In the genomic region with DNA sequence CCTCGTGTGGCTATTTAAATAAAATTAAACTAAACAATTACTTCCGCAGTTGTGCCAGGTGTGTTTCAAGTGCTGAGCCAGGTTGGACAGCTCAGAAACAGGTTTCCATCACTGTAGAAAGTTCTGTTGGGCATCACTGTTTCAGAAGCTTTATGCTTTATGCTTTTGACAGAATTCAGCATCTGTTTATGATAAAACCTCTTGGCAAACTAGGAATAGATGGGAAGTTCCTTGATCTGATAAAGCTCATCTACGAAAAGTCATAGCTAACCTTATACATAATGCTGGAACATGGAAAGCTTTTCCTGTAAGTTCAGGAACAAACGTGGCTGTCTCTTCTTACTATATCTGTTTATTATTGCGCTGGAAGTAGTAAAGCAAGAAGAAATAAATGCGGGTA, we compare ENCODE assay signal across 26 cellular contexts.
"Had no signal": no experiment of that assay in that cellular context is flagged by ENCODE, and none has a peak within 500 bp of the region (broad histone marks: within the 10 kb centered on the region; RNA-seq: fewer than 3 reads in every experiment).

No MANE protein-coding gene starts in this region.

- H3K4me1 ChIP-seq: ascending aorta, psoas muscle, right atrium auricular region, vagina had no signal

- H3K36me3 Mint-ChIP-seq: activated naive CD4-positive, alpha-beta T cell treated with anti-CD3 and anti-CD28 coated beads, Interleukin-2, amount 50 U/mL, for 24 hours; memory B cell had no signal

- H3K27ac ChIP-seq: ascending aorta, foreskin keratinocyte, neutrophil, ovary, psoas muscle, right atrium auricular region, thoracic aorta, vagina, WERI-Rb-1 had no signal

- ATAC-seq: activated CD8-positive, alpha-beta T cell treated with anti-CD3 and anti-CD28 coated beads, Interleukin-2, amount 10 ng/mL, durations not matched to agents 7 days and 5 days; foreskin keratinocyte; left cardiac atrium; psoas muscle had no signal

- H3K27me3 ChIP-seq: ascending aorta, brain microvascular endothelial cell, foreskin keratinocyte, neutrophil, ovary, right atrium auricular region, vagina had no signal

- H3K27me3 Mint-ChIP-seq: activated CD4-positive, alpha-beta T cell treated with anti-CD3 and anti-CD28 coated beads, Interleukin-2, amount 10 ng/mL, durations not matched to agents 7 days and 5 days; activated naive CD4-positive, alpha-beta T cell treated with anti-CD3 and anti-CD28 coated beads, Interleukin-2, amount 50 U/mL, for 24 hours; dendritic cell treated with granulocyte-macrophage colony-stimulating factor and Interleukin-4, amounts not matched to agents 40 ng/mL and 50 ng/mL, for 4 days; memory B cell; type B pancreatic cell had no signal

- H3K9me3 ChIP-seq: ascending aorta, neutrophil, ovary, psoas muscle, right atrium auricular region, thoracic aorta, vagina had no signal

- H3K9me3 Mint-ChIP-seq: activated CD4-positive, alpha-beta T cell treated with anti-CD3 and anti-CD28 coated beads, Interleukin-2, amount 10 ng/mL, durations not matched to agents 7 days and 5 days; activated naive CD4-positive, alpha-beta T cell treated with anti-CD3 and anti-CD28 coated beads, Interleukin-2, amount 50 U/mL, for 24 hours; activated T-helper 1 cell treated with anti-CD3 and anti-CD28 coated beads, Interleukin-12 subunit alpha, Interleukin-12 subunit beta, Interleukin-2, Interleukin-4 antibody, amounts not matched to agents 30 ng/mL and 10 ng/mL and 1 ng/mL, durations not matched to agents 14 hours and 24 hours and 36 hours; nephron; type B pancreatic cell had no signal

- H3K36me3 ChIP-seq: neutrophil, ovary, WERI-Rb-1 had no signal

- DNase-seq: activated CD4-positive, alpha-beta T cell treated with anti-CD3 and anti-CD28 coated beads, Interleukin-2, amount 10 ng/mL, durations not matched to agents 7 days and 5 days; activated CD4-positive, CD25-positive, alpha-beta regulatory T cell treated with anti-CD3 and anti-CD28 coated beads, Interleukin-2, amount 50 U/mL, for 72 hours; activated CD8-positive, alpha-beta T cell treated with anti-CD3 and anti-CD28 coated beads, Interleukin-2, amount 10 ng/mL, durations not matched to agents 7 days and 5 days; activated gamma-delta T cell; brain microvascular endothelial cell; caudate nucleus; effector CD4-positive, alpha-beta T cell; foreskin keratinocyte; hypothalamus; left cardiac atrium; ovary; psoas muscle; stimulated activated CD4-positive, alpha-beta T cell treated with anti-CD3 and anti-CD28 coated beads, Interleukin-4, amount 100 ng/mL, for 24 hours; stimulated activated naive CD4-positive, alpha-beta T cell treated with Interleukin-2 at 50 U/mL for 16 hours; WERI-Rb-1 had no signal

- H3K4me1 Mint-ChIP-seq: activated CD4-positive, alpha-beta T cell treated with anti-CD3 and anti-CD28 coated beads, Interleukin-2, amount 10 ng/mL, durations not matched to agents 7 days and 5 days; activated naive CD4-positive, alpha-beta T cell treated with anti-CD3 and anti-CD28 coated beads, Interleukin-2, amount 50 U/mL, for 24 hours; nephron had no signal

- H3K4me3 Mint-ChIP-seq: activated CD4-positive, alpha-beta T cell treated with anti-CD3 and anti-CD28 coated beads, Interleukin-2, amount 10 ng/mL, durations not matched to agents 7 days and 5 days; activated CD8-positive, alpha-beta T cell treated with anti-CD3 and anti-CD28 coated beads, Interleukin-2, amount 10 ng/mL, durations not matched to agents 7 days and 5 days; activated naive CD4-positive, alpha-beta T cell treated with anti-CD3 and anti-CD28 coated beads, Interleukin-2, amount 50 U/mL, for 24 hours; activated T-helper 1 cell treated with anti-CD3 and anti-CD28 coated beads, Interleukin-12 subunit alpha, Interleukin-12 subunit beta, Interleukin-2, Interleukin-4 antibody, amounts not matched to agents 30 ng/mL and 10 ng/mL and 1 ng/mL, durations not matched to agents 14 hours and 24 hours and 36 hours; dendritic cell treated with granulocyte-macrophage colony-stimulating factor and Interleukin-4, amounts not matched to agents 40 ng/mL and 50 ng/mL, for 4 days; memory B cell; nephron; type B pancreatic cell had no signal

- H3K4me3 ChIP-seq: ascending aorta, ovary, psoas muscle, right atrium auricular region, thoracic aorta, vagina had no signal

- H3K27ac Mint-ChIP-seq: activated CD4-positive, alpha-beta T cell treated with anti-CD3 and anti-CD28 coated beads, Interleukin-2, amount 10 ng/mL, durations not matched to agents 7 days and 5 days; activated CD8-positive, alpha-beta T cell treated with anti-CD3 and anti-CD28 coated beads, Interleukin-2, amount 10 ng/mL, durations not matched to agents 7 days and 5 days; activated naive CD4-positive, alpha-beta T cell treated with anti-CD3 and anti-CD28 coated beads, Interleukin-2, amount 50 U/mL, for 24 hours; activated T-helper 1 cell treated with anti-CD3 and anti-CD28 coated beads, Interleukin-12 subunit alpha, Interleukin-12 subunit beta, Interleukin-2, Interleukin-4 antibody, amounts not matched to agents 30 ng/mL and 10 ng/mL and 1 ng/mL, durations not matched to agents 14 hours and 24 hours and 36 hours; dendritic cell treated with granulocyte-macrophage colony-stimulating factor and Interleukin-4, amounts not matched to agents 40 ng/mL and 50 ng/mL, for 4 days; memory B cell; nephron; type B pancreatic cell had no signal
